In genomic region chr17:76121932-76122383, GRCh38 we compare ENCODE assay signal across 7 cellular contexts. TPM values are rescaled to one million over a fixed set of nuclear protein-coding genes. Genes with fewer than 3 reads are reported as not detected.
DNase-seq lines count a peak whose midpoint lies in the region; ATAC-seq and TF ChIP-seq lines count a peak whose summit lies in the region.
"Had no signal": no experiment of that assay in that cellular context is flagged by ENCODE, and none has a peak within 500 bp of the region (broad histone marks: within the 10 kb centered on the region; RNA-seq: fewer than 3 reads in every experiment).

No MANE protein-coding gene starts in this region.

- H3K9me2 ChIP-seq in DOHH2 (replicated peaks; ENCODE audit: control insufficient read depth, low read length): no peaks in the 10 kb centered on the region

- H3K27ac ChIP-seq in DOHH2 (ENCODE audit: low read depth, low read length) (no peak overlapping the region), SJCRH30 (no peak overlapping the region)

- peaks cover 42% of the 10 kb centered on the region for H3K4me1 Mint-ChIP-seq in activated T-cell treated with anti-CD3 and anti-CD28 coated beads, Interleukin-2, amount 50 U/mL, for 72 hours (ENCODE audit: low read depth)
- peaks cover 14% of the 10 kb centered on the region for H3K4me1 Mint-ChIP-seq in memory B cell

- ATAC-seq in activated T-cell treated with anti-CD3 and anti-CD28 coated beads, Interleukin-2, amount 50 U/mL, for 72 hours (replicated peaks in 1 of 2): peak in 1 of 2 donors; percentile 18
- peak; percentile 15 for ATAC-seq in memory B cell (ENCODE audit: low read depth)
- no peak for ATAC-seq in HG03135 (IDR thresholded peaks at IDR 0.05; ENCODE audit: unreplicated experiment)

- H3K9me3 ChIP-seq in DOHH2 (ENCODE audit: control insufficient read depth, insufficient read depth, low read length) (no peaks in the 10 kb centered on the region), SJCRH30 (replicated peaks) (no peaks in the 10 kb centered on the region)

- no peaks in the 10 kb centered on the region for H3K9me3 Mint-ChIP-seq in activated T-cell treated with anti-CD3 and anti-CD28 coated beads, Interleukin-2, amount 50 U/mL, for 72 hours
- no peaks in the 10 kb centered on the region for H3K9me3 Mint-ChIP-seq in memory B cell

- H3K36me3 ChIP-seq in DOHH2 (ENCODE audit: control insufficient read depth, low read length): no peaks in the 10 kb centered on the region
- H3K36me3 ChIP-seq in SJCRH30: no peaks in the 10 kb centered on the region

- no peaks in the 10 kb centered on the region for H3K27me3 Mint-ChIP-seq in activated T-cell treated with anti-CD3 and anti-CD28 coated beads, Interleukin-2, amount 50 U/mL, for 72 hours (ENCODE audit: low read depth)
- H3K27me3 Mint-ChIP-seq in memory B cell: peaks cover 2% of the 10 kb centered on the region

- H3K79me2 ChIP-seq in DOHH2 (ENCODE audit: control insufficient read depth, low read length): no peaks in the 10 kb centered on the region

- H4K20me1 ChIP-seq in DOHH2 (ENCODE audit: control insufficient read depth, insufficient read depth, low read depth, low read length): no peaks in the 10 kb centered on the region

- H3K27ac Mint-ChIP-seq in activated T-cell treated with anti-CD3 and anti-CD28 coated beads, Interleukin-2, amount 50 U/mL, for 72 hours: peak overlapping the region; percentile 74
- peak overlapping the region; percentile 74 for H3K27ac Mint-ChIP-seq in memory B cell

- DNase-seq in activated T-cell treated with anti-CD3 and anti-CD28 coated beads, Interleukin-2, amount 50 U/mL, for 72 hours: peak; percentile 36 to 45
- DNase-seq in memory B cell (ENCODE audit: low spot score in 2 of 2) (peak in 1 of 2 donors; percentile 43), amniotic stem cell (lab: John Stamatoyannopoulos, UW) (no peak), SJCRH30 (no peak)

- peak overlapping the region; percentile 61 for H3K4me2 ChIP-seq in DOHH2 (ENCODE audit: low read length)

- H3K27me3 ChIP-seq in DOHH2 (ENCODE audit: control insufficient read depth, low read length): 0 out of 2 replicates have a peak, but pooled peaks cover under 1% of the 10 kb centered on the region
- peaks cover 2% of the 10 kb centered on the region; the same call in 1 of the 2 replicates for H3K27me3 ChIP-seq in SJCRH30

- H3F3A ChIP-seq in DOHH2 (ENCODE audit: control insufficient read depth, insufficient read depth): no peaks in the 10 kb centered on the region

- H3K4me3 Mint-ChIP-seq in activated T-cell treated with anti-CD3 and anti-CD28 coated beads, Interleukin-2, amount 50 U/mL, for 72 hours: peak overlapping the region; percentile 40 to 69
- H3K4me3 Mint-ChIP-seq in memory B cell: no peak overlapping the region
- H3K4me3 Mint-ChIP-seq: brain had no signal

- H3K4me3 ChIP-seq in DOHH2 (ENCODE audit: low read length) (peak overlapping the region; percentile 53), SJCRH30 (no peak overlapping the region)

- H3K4me1 ChIP-seq in DOHH2 (ENCODE audit: control insufficient read depth, low read length) (peaks cover 18% of the 10 kb centered on the region), SJCRH30 (peaks cover 10% of the 10 kb centered on the region; the same call in 1 of the 2 replicates)

- no peak for TF ChIP-seq CTCF in DOHH2 (IDR thresholded peaks at IDR 0.05; ENCODE audit: low read depth, low read length, poor library complexity, severe bottlenecking)

- H3K36me3 Mint-ChIP-seq in activated T-cell treated with anti-CD3 and anti-CD28 coated beads, Interleukin-2, amount 50 U/mL, for 72 hours (ENCODE audit: insufficient read depth in 2 of 2): no peaks in the 10 kb centered on the region
- no peaks in the 10 kb centered on the region for H3K36me3 Mint-ChIP-seq in memory B cell
- H3K36me3 Mint-ChIP-seq: brain had no signal

RNA-seq across cellular contexts. Expression of gene EXOC7, which starts 18.4 kb away (rescaled TPM):
- 10 to 100 TPM; 66.7 to 77.8 TPM for total RNA-seq in activated T-cell treated with anti-CD3 and anti-CD28 coated beads, Interleukin-2, amount 50 U/mL, for 72 hours
- 101 and 106 TPM in 2 replicates for total RNA-seq in SJCRH30 (2014; rRNA removed; shearing (Covaris generic))

RNA-seq across cellular contexts. Expression of gene FOXJ1, which starts 19.1 kb away (rescaled TPM):
- 1 to 10 TPM; 1.4 to 1.5 TPM for total RNA-seq in activated T-cell treated with anti-CD3 and anti-CD28 coated beads, Interleukin-2, amount 50 U/mL, for 72 hours
- 0.10 and 0.23 TPM in 2 replicates for total RNA-seq in SJCRH30 (2014; rRNA removed; shearing (Covaris generic))

RNA-seq across cellular contexts. Expression of gene ZACN, which starts 43.0 kb away (rescaled TPM):
- total RNA-seq in activated T-cell treated with anti-CD3 and anti-CD28 coated beads, Interleukin-2, amount 50 U/mL, for 72 hours: 10 to 100 TPM in 1 of 2 donors, 1 to 10 TPM in 1; 9.1 to 10.3 TPM
- total RNA-seq in SJCRH30 (2014; rRNA removed; shearing (Covaris generic)): 0.14 and 0.25 TPM in 2 replicates

RNA-seq across cellular contexts. Expression of gene GALR2, which starts 47.4 kb away (rescaled TPM):
- 10 to 100 TPM in 1 of 2 donors, 1 to 10 TPM in 1; 9.5 to 10.6 TPM for total RNA-seq in activated T-cell treated with anti-CD3 and anti-CD28 coated beads, Interleukin-2, amount 50 U/mL, for 72 hours
- total RNA-seq in SJCRH30 (2014; rRNA removed; shearing (Covaris generic)): 0.06 TPM in 1 of 2 replicates, not detected in the other

RNA-seq across cellular contexts. Expression of gene SRP68, which starts 49.6 kb away (rescaled TPM):
- 100 to 1,000 TPM; 138 to 144 TPM for total RNA-seq in activated T-cell treated with anti-CD3 and anti-CD28 coated beads, Interleukin-2, amount 50 U/mL, for 72 hours
- 58.7 and 60.0 TPM in 2 replicates for total RNA-seq in SJCRH30 (2014; rRNA removed; shearing (Covaris generic))

Comparison
In these comparisons a context has a peak if more than half of its experiments do, and no peak if none do; other contexts are left out.
1. DNase-seq: peak in activated T-cell treated with anti-CD3 and anti-CD28 coated beads, Interleukin-2, amount 50 U/mL, for 72 hours (2 of 2); none in amniotic stem cell (single experiment) and SJCRH30 (0 of 2).